23 cellular contexts compared by ENCODE assay signal in the genomic region with DNA sequence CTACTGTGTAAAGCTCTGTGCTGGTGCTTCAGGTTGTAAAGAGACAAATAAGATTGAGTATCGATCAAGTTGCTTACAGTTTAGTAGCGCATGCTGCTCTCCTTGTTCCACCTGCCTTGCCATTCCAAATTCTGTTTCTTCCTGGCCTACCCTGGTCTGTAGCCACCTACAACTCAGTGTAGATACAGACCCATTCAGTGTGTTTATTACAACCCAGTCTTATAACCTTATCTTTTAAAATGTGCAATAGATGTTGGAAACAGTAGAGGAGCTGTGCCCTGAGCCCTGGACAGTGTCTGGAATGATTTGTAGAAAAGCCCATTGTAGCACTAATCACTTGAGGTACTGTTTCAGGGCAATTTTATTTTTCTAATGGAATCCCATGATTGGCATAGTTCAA.
A peak's percentile ranks its signal among the peaks of the same experiment; 100 is the strongest.
DNase-seq lines count a peak whose midpoint lies in the region; ATAC-seq, FAIRE-seq and TF ChIP-seq lines count a peak whose summit lies in the region.
"Had no signal": no experiment of that assay in that cellular context is flagged by ENCODE, and none has a peak within 500 bp of the region (broad histone marks: within the 10 kb centered on the region; RNA-seq: fewer than 3 reads in every experiment).

No MANE protein-coding gene starts in this region.

- H3K9ac ChIP-seq in SK-N-MC (ENCODE audit: insufficient read length) (no peak overlapping the region), keratinocyte (ENCODE audit: control insufficient read depth, extremely low read depth, insufficient read depth, low read length) (no peak overlapping the region)
- H3K9ac ChIP-seq: SK-N-SH had no signal

- peak overlapping the region; percentile 53 for H3K4me2 ChIP-seq in keratinocyte (ENCODE audit: control insufficient read depth, extremely low read depth, insufficient read depth, low read depth, low read length)
- H3K4me2 ChIP-seq: SK-N-SH had no signal

- no peak for FAIRE-seq in keratinocyte (lab: Jason Lieb, UNC)

- no peak overlapping the region for H2AFZ ChIP-seq in keratinocyte (ENCODE audit: control insufficient read depth, low read length)
- H2AFZ ChIP-seq: PC-9 had no signal

- H3K4me3 ChIP-seq in A673 (ENCODE audit: low read depth, low read length, poor library complexity, severe bottlenecking) (no peak overlapping the region), SK-N-MC (no peak overlapping the region), keratinocyte (ENCODE audit: control insufficient read depth in 2 of 3, extremely low read depth in 1 of 3, insufficient read depth in 2 of 3, low read depth in 1 of 3, low read length in 3 of 3) (no peak overlapping the region)
- H3K4me3 ChIP-seq: esophagus muscularis mucosa, lung, PC-9, smooth muscle cell, testis had no signal

- no peaks in the 10 kb centered on the region for H3K27me3 ChIP-seq in A673 (replicated peaks; ENCODE audit: insufficient read depth, low read depth, low read length, poor library complexity)
- H3K27me3 ChIP-seq in keratinocyte (ENCODE audit: control insufficient read depth, extremely low read depth, insufficient read depth, low read length): no peaks in the 10 kb centered on the region
- H3K27me3 ChIP-seq: esophagus muscularis mucosa, testis had no signal

- peak overlapping the region; percentile 52 for H3K27ac ChIP-seq in A673 (ENCODE audit: low read depth, low read length, poor library complexity, severe bottlenecking)
- peak overlapping the region; percentile 87; the same call in 1 of the 2 replicates for H3K27ac ChIP-seq in SK-N-MC
- peak overlapping the region; percentile 45 for H3K27ac ChIP-seq in keratinocyte (ENCODE audit: control insufficient read depth, insufficient read depth, low read length)

- H3K36me3 ChIP-seq in A673 (ENCODE audit: insufficient read depth, low read length, poor library complexity, severe bottlenecking) (no peaks in the 10 kb centered on the region), SK-N-MC (ENCODE audit: insufficient read depth, low read length) (no peaks in the 10 kb centered on the region), keratinocyte (ENCODE audit: control insufficient read depth in 2 of 2, extremely low read depth in 1 of 2, insufficient read depth in 2 of 2, low read length in 2 of 2) (no peaks in the 10 kb centered on the region)
- H3K36me3 ChIP-seq: esophagus muscularis mucosa had no signal

- H3K9me1 ChIP-seq in keratinocyte (ENCODE audit: control insufficient read depth, extremely low read depth, insufficient read depth, low read length): no peaks in the 10 kb centered on the region

- intact Hi-C loops in A673 (cut with micrococcal nuclease; ENCODE audit: unreplicated experiment) (no loop called here), left colon (cut with DNase I, micrococcal nuclease) (no loop called here)

- CTCF ChIA-PET in A673 (lab: Charles Lee): no interaction called here

- TF ChIP-seq CTCF in A673 (conservative IDR thresholded peaks at IDR 0.05; ENCODE audit: low read depth, low read length) (no peak), keratinocyte (optimal IDR thresholded peaks at IDR 0.05 in 1 of 3, IDR thresholded peaks at IDR 0.05 in 1 of 3, conservative IDR thresholded peaks at IDR 0.05 in 1 of 3; ENCODE audit: extremely low read depth in 1 of 3, insufficient read depth in 2 of 3, low read length in 3 of 3) (no peak)

- H3K4me1 ChIP-seq in A673 (ENCODE audit: insufficient read depth, low read length, poor library complexity, severe bottlenecking) (peaks cover 56% of the 10 kb centered on the region), keratinocyte (ENCODE audit: control insufficient read depth, extremely low read depth, insufficient read depth, low read length) (peaks cover 46% of the 10 kb centered on the region)

- ATAC-seq in left colon (no peak), GM18861 (IDR thresholded peaks at IDR 0.05; ENCODE audit: unreplicated experiment) (no peak)
- ATAC-seq: naive thymus-derived CD8-positive, alpha-beta T cell had no signal

- H3K9me3 ChIP-seq in A673 (ENCODE audit: low read depth, low read length, poor library complexity, severe bottlenecking): no peaks in the 10 kb centered on the region
- no peaks in the 10 kb centered on the region for H3K9me3 ChIP-seq in SK-N-MC (ENCODE audit: low read depth, low read length)
- H3K9me3 ChIP-seq in keratinocyte (ENCODE audit: control insufficient read depth, low read depth, low read length): no peaks in the 10 kb centered on the region
- H3K9me3 ChIP-seq: esophagus muscularis mucosa, SK-N-SH, testis had no signal

- dilution Hi-C loops in keratinocyte (cut with MboI; ENCODE audit: extremely low pct_ligation_motif_present, low sequenced_read_pairs): no loop called here

- POLR2A ChIA-PET in A673 (lab: Charles Lee; ENCODE audit: low non-redundant PET): no interaction called here

- H3K79me2 ChIP-seq in keratinocyte (ENCODE audit: control insufficient read depth, insufficient read depth, low read length): peaks cover 73% of the 10 kb centered on the region

- no peak for DNase-seq in A673 (ENCODE audit: low spot score)
- DNase-seq in SK-N-MC (ENCODE audit: low read depth, low spot score): no peak
- no peak for DNase-seq in keratinocyte (ENCODE audit: low read depth, low spot score)
- DNase-seq in pons (ENCODE audit: low spot score): peak; percentile 50
- DNase-seq in NCI-H345 (lab: John Stamatoyannopoulos, UW): no peak
- DNase-seq in SHP77 (lab: John Stamatoyannopoulos, UW): no peak
- DNase-seq in left colon: no peak
- DNase-seq: CD4-positive, alpha-beta memory T cell; central memory CD4-positive, alpha-beta T cell; effector CD8-positive, alpha-beta T cell; naive thymus-derived CD8-positive, alpha-beta T cell; NCI-H1092; NCI-H2107; NCI-H526 treated with DMSO at 0.1 percent for 48 hours; PC-9; SK-N-SH; stimulated activated CD4-positive, alpha-beta T cell treated with anti-CD3 and anti-CD28 coated beads, Interleukin-4, amount 100 ng/mL, for 4 hours; T1000; testis had no signal

- H4K20me1 ChIP-seq in keratinocyte (ENCODE audit: control insufficient read depth, extremely low read depth, insufficient read depth, low read length): no peaks in the 10 kb centered on the region

- BruUV-seq in A673 (replicated peaks; lab: Mats Ljungman, UMichigan): no TSS peak
